ENCODE assay signal across 8 cellular contexts in the genomic region with DNA sequence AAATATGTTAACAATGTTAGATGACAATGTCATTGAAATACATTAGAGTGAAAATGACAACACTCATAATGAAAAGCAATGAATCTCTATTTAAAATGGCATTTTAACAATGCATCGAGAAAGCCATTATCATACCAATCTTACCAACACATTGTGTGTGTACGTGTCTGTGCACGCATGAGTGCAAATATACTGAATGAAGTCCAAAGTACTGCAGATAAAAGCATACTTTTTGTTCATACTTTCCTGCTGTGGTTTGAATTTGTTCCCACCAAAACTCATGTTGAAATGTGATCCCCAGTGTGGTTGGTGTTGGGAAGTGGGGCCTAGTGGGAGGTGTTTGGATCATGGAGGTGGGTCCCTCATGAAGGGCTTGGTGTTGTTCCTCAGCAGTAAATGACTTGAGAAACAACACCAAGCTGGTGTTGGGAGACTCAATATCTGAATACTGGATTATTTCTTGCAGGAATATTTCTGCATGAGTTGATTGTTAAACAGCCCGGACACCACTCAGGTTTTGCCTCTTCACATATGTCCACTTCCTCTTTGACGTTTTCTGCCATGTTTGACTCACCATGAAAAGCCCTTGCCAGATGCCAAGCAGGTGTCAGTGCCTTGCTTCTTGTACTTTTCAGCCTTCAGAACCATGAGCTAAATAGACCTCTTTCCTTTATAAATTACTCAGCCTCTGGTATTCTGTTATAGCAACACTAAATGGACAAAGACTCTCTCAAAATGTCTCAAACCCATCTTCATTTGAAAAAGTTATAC. TPM values are rescaled to one million over a fixed set of nuclear protein-coding genes. Genes with fewer than 3 reads are reported as not detected.
DNase-seq lines count a peak whose midpoint lies in the region; ATAC-seq and TF ChIP-seq lines count a peak whose summit lies in the region.

No MANE protein-coding gene starts in this region.

- no peak overlapping the region for H3K27ac Mint-ChIP-seq in activated CD4-positive, alpha-beta T cell treated with anti-CD3 and anti-CD28 coated beads, Interleukin-2, amount 10 ng/mL, durations not matched to agents 7 days and 5 days

- TF ChIP-seq RAD21 in Ishikawa (IDR thresholded peaks at IDR 0.05; ENCODE audit: low read depth): peak; percentile 0; the same call in 1 of the 2 replicates

- CTCF ChIA-PET in activated CD4-positive, alpha-beta T cell treated with anti-CD3 and anti-CD28 coated beads, Interleukin-2, amount 10 ng/mL, durations not matched to agents 7 days and 5 days (lab: Charles Lee): no interaction called here

- no peaks in the 10 kb centered on the region for H3K36me3 ChIP-seq in breast epithelium

- DNase-seq in ACHN (peak; percentile 88), breast epithelium (ENCODE audit: low spot score in 2 of 2) (peak in 1 of 2 donors; percentile 32), NCI-H1694 (lab: John Stamatoyannopoulos, UW) (no peak), nucleus accumbens (lab: John Stamatoyannopoulos, UW) (no peak), head of caudate nucleus (no peak)
- DNase-seq in activated CD4-positive, alpha-beta T cell treated with anti-CD3 and anti-CD28 coated beads, Interleukin-2, amount 10 ng/mL, durations not matched to agents 7 days and 5 days: no peak

- intact Hi-C loops in breast epithelium (cut with DNase I; ENCODE audit: low total_unique reads) (no loop called here), head of caudate nucleus (cut with DNase I) (no loop called here)

- in situ Hi-C loops in ACHN (cut with HindIII; ENCODE audit: low pct_ligation_motif_present, low pct_unique_long_range_greater_than_20kb, low sequenced_read_pairs): no loop called here

- no peaks in the 10 kb centered on the region for H3K9me3 ChIP-seq in breast epithelium

- no peak overlapping the region for H3K4me3 ChIP-seq in breast epithelium

- H3K9me3 Mint-ChIP-seq in activated CD4-positive, alpha-beta T cell treated with anti-CD3 and anti-CD28 coated beads, Interleukin-2, amount 10 ng/mL, durations not matched to agents 7 days and 5 days: no peaks in the 10 kb centered on the region

- TF ChIP-seq EP300 in Ishikawa (IDR thresholded peaks at IDR 0.05; ENCODE audit: borderline replicate concordance): peak; percentile 100

- peak overlapping the region; percentile 59 to 60 for H3K27ac ChIP-seq in breast epithelium

- no peaks in the 10 kb centered on the region for H3K4me1 ChIP-seq in breast epithelium

- no peaks in the 10 kb centered on the region for H3K27me3 Mint-ChIP-seq in activated CD4-positive, alpha-beta T cell treated with anti-CD3 and anti-CD28 coated beads, Interleukin-2, amount 10 ng/mL, durations not matched to agents 7 days and 5 days

- no peaks in the 10 kb centered on the region for H3K36me3 Mint-ChIP-seq in activated CD4-positive, alpha-beta T cell treated with anti-CD3 and anti-CD28 coated beads, Interleukin-2, amount 10 ng/mL, durations not matched to agents 7 days and 5 days (ENCODE audit: low read depth)

- H3K4me1 Mint-ChIP-seq in activated CD4-positive, alpha-beta T cell treated with anti-CD3 and anti-CD28 coated beads, Interleukin-2, amount 10 ng/mL, durations not matched to agents 7 days and 5 days: peaks cover 4% of the 10 kb centered on the region

- POLR2A ChIA-PET in activated CD4-positive, alpha-beta T cell treated with anti-CD3 and anti-CD28 coated beads, Interleukin-2, amount 10 ng/mL, durations not matched to agents 7 days and 5 days (lab: Charles Lee): no interaction called here

- TF ChIP-seq POLR2A in breast epithelium (IDR thresholded peaks at IDR 0.05): no peak

- no peaks in the 10 kb centered on the region for H3K27me3 ChIP-seq in breast epithelium

- ATAC-seq in GM19455 (IDR thresholded peaks at IDR 0.05; ENCODE audit: unreplicated experiment): peak; percentile 38

- TF ChIP-seq CTCF in breast epithelium (IDR thresholded peaks at IDR 0.05): no peak

- H3K4me3 Mint-ChIP-seq in activated CD4-positive, alpha-beta T cell treated with anti-CD3 and anti-CD28 coated beads, Interleukin-2, amount 10 ng/mL, durations not matched to agents 7 days and 5 days: no peak overlapping the region

TF ChIP-seq in Ishikawa, 13 proteins besides CTCF, POLR2A, EP300 and RAD21:
- peak; percentile 100 for TF ChIP-seq TCF12 (IDR thresholded peaks at IDR 0.05; ENCODE audit: low read depth)
- peak; percentile 65 for TF ChIP-seq YY1 (IDR thresholded peaks at IDR 0.05; ENCODE audit: low read depth)
- TF ChIP-seq, protein P1, sequence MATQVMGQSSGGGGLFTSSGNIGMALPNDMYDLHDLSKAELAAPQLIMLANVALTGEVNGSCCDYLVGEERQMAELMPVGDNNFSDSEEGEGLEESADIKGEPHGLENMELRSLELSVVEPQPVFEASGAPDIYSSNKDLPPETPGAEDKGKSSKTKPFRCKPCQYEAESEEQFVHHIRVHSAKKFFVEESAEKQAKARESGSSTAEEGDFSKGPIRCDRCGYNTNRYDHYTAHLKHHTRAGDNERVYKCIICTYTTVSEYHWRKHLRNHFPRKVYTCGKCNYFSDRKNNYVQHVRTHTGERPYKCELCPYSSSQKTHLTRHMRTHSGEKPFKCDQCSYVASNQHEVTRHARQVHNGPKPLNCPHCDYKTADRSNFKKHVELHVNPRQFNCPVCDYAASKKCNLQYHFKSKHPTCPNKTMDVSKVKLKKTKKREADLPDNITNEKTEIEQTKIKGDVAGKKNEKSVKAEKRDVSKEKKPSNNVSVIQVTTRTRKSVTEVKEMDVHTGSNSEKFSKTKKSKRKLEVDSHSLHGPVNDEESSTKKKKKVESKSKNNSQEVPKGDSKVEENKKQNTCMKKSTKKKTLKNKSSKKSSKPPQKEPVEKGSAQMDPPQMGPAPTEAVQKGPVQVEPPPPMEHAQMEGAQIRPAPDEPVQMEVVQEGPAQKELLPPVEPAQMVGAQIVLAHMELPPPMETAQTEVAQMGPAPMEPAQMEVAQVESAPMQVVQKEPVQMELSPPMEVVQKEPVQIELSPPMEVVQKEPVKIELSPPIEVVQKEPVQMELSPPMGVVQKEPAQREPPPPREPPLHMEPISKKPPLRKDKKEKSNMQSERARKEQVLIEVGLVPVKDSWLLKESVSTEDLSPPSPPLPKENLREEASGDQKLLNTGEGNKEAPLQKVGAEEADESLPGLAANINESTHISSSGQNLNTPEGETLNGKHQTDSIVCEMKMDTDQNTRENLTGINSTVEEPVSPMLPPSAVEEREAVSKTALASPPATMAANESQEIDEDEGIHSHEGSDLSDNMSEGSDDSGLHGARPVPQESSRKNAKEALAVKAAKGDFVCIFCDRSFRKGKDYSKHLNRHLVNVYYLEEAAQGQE (IDR thresholded peaks at IDR 0.05; ENCODE audit: low read depth): no peak; the same call in 1 of the 2 replicates
- peak; percentile 75 for TF ChIP-seq CEBPB (IDR thresholded peaks at IDR 0.05)
- no peak for TF ChIP-seq ZBTB7A (IDR thresholded peaks at IDR 0.05; ENCODE audit: low read depth)
- TF ChIP-seq NFIC (IDR thresholded peaks at IDR 0.05): peak; percentile 100
- peak; percentile 74 for TF ChIP-seq CREB1 (IDR thresholded peaks at IDR 0.05; ENCODE audit: low read depth)
- peak; percentile 100 for TF ChIP-seq TEAD4 (IDR thresholded peaks at IDR 0.05)
- TF ChIP-seq TAF1 (IDR thresholded peaks at IDR 0.05; ENCODE audit: low read depth): no peak
- TF ChIP-seq, protein P2, sequence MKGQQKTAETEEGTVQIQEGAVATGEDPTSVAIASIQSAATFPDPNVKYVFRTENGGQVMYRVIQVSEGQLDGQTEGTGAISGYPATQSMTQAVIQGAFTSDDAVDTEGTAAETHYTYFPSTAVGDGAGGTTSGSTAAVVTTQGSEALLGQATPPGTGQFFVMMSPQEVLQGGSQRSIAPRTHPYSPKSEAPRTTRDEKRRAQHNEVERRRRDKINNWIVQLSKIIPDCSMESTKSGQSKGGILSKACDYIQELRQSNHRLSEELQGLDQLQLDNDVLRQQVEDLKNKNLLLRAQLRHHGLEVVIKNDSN (IDR thresholded peaks at IDR 0.05): no peak
- TF ChIP-seq, protein P3, sequence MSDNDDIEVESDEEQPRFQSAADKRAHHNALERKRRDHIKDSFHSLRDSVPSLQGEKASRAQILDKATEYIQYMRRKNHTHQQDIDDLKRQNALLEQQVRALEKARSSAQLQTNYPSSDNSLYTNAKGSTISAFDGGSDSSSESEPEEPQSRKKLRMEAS (IDR thresholded peaks at IDR 0.05): peak; percentile 77; the same call in 1 of the 2 replicates
- no peak for TF ChIP-seq EGR1 (IDR thresholded peaks at IDR 0.05)
- TF ChIP-seq FOXM1 (IDR thresholded peaks at IDR 0.05; ENCODE audit: borderline replicate concordance, low read depth): peak; percentile 100

RNA-seq across cellular contexts. Expression of a gene that starts 24.5 kb away (rescaled TPM):
- 10 to 100 TPM in 2 of 3 donors, under 1 TPM in 1; 0.32 to 39.4 (median 19.3) TPM for total RNA-seq in breast epithelium
- total RNA-seq in activated CD4-positive, alpha-beta T cell treated with anti-CD3 and anti-CD28 coated beads, Interleukin-2, amount 10 ng/mL, durations not matched to agents 7 days and 5 days: under 1 TPM; 0.06 to 0.22 TPM
